In genomic region chr10:77820349-77820748, GRCh38 we compare ENCODE assay signal across 19 cellular contexts.
DNase-seq lines count a peak whose midpoint lies in the region; ATAC-seq and TF ChIP-seq lines count a peak whose summit lies in the region.
"Had no signal": no experiment of that assay in that cellular context is flagged by ENCODE, and none has a peak within 500 bp of the region (broad histone marks: within the 10 kb centered on the region; RNA-seq: fewer than 3 reads in every experiment).

No MANE protein-coding gene starts in this region.

- H3K27me3 ChIP-seq in GM23338 (ENCODE audit: insufficient read depth) (no peaks in the 10 kb centered on the region), mammary epithelial cell (ENCODE audit: insufficient read depth, low read length) (no peaks in the 10 kb centered on the region), mesenchymal stem cell (ENCODE audit: control insufficient read depth in 1 of 2, insufficient read depth in 1 of 2, low read length in 2 of 2) (no peaks in the 10 kb centered on the region)
- H3K27me3 ChIP-seq: brain microvascular endothelial cell had no signal

- H3K27me3 Mint-ChIP-seq in GM23338 (ENCODE audit: insufficient read depth, low read depth, poor library complexity) = peaks cover 7% of the 10 kb centered on the region
- H3K27me3 Mint-ChIP-seq: progenitor cell of endocrine pancreas; stimulated activated memory B cell treated with anti-CD40 and anti-IgM and Interleukin-4, amounts not matched to agents 10 μg/mL and 1 μg/mL and 100 μg/mL, for 72 hours; type B pancreatic cell had no signal

- intact Hi-C loops in mammary epithelial cell (cut with micrococcal nuclease) = no loop called here

- H3K27ac ChIP-seq in GM23338 (ENCODE audit: low read depth) = no peak overlapping the region
- H3K27ac ChIP-seq in mammary epithelial cell (ENCODE audit: insufficient read depth, low read depth, low read length) = peak overlapping the region; percentile 69
- H3K27ac ChIP-seq in mesenchymal stem cell (ENCODE audit: low read length, poor library complexity, severe bottlenecking) = peak overlapping the region; percentile 59
- H3K27ac ChIP-seq: brain microvascular endothelial cell, C4-2B had no signal

- H3K79me2 ChIP-seq in GM23338 (replicated peaks; ENCODE audit: insufficient read depth) = no peaks in the 10 kb centered on the region
- peaks cover 4% of the 10 kb centered on the region for H3K79me2 ChIP-seq in mammary epithelial cell (ENCODE audit: insufficient read depth, low read length)

- no peaks in the 10 kb centered on the region for H3K9me3 ChIP-seq in mammary epithelial cell (replicated peaks; ENCODE audit: insufficient read depth, low read length)
- H3K9me3 ChIP-seq in mesenchymal stem cell (ENCODE audit: control insufficient read depth, low read length) = no peaks in the 10 kb centered on the region
- H3K9me3 ChIP-seq: HAP-1 had no signal

- no peak overlapping the region for H3K14ac ChIP-seq in mesenchymal stem cell (ENCODE audit: low read length in 2 of 2)

- H3K9ac ChIP-seq in mammary epithelial cell (ENCODE audit: insufficient read depth, low read length) = peak overlapping the region; percentile 17
- H3K9ac ChIP-seq in mesenchymal stem cell (ENCODE audit: low read length) = no peak overlapping the region

- H3K4me1 ChIP-seq in GM23338 (ENCODE audit: insufficient read depth) = no peaks in the 10 kb centered on the region
- H3K4me1 ChIP-seq in mammary epithelial cell (ENCODE audit: insufficient read depth, low read length) = peaks cover 30% of the 10 kb centered on the region
- peaks cover 32% of the 10 kb centered on the region for H3K4me1 ChIP-seq in mesenchymal stem cell (ENCODE audit: control insufficient read depth, insufficient read depth, low read depth, low read length)
- H3K4me1 ChIP-seq: HAP-1 had no signal

- ATAC-seq in GM23338 = no peak
- no peak for ATAC-seq in HG03460 (IDR thresholded peaks at IDR 0.05; ENCODE audit: unreplicated experiment)
- no peak for ATAC-seq in HG02840 (IDR thresholded peaks at IDR 0.05; ENCODE audit: low FRiP score, unreplicated experiment)
- ATAC-seq in GM18907 (IDR thresholded peaks at IDR 0.05; ENCODE audit: unreplicated experiment) = no peak
- ATAC-seq: stimulated activated memory B cell treated with anti-CD40 and anti-IgM and Interleukin-4, amounts not matched to agents 10 μg/mL and 1 μg/mL and 100 μg/mL, for 72 hours had no signal

- no peak overlapping the region for H3K18ac ChIP-seq in mesenchymal stem cell (ENCODE audit: low read depth in 1 of 2, low read length in 2 of 2)

- CTCF ChIA-PET in mammary epithelial cell (lab: Charles Lee; ENCODE audit: low non-redundant PET) = interaction anchor here (0.6 to 1.4 kb wide), 2 partner anchors 17 to 26 kb away, joined by 4 to 13 read pairs; no protein-coding TSS in a partner anchor

- no peak overlapping the region for H4K8ac ChIP-seq in mesenchymal stem cell (ENCODE audit: low read length)

- H2BK12ac ChIP-seq in mesenchymal stem cell (ENCODE audit: low read length in 2 of 2) = no peak overlapping the region

- no peak overlapping the region for H4K91ac ChIP-seq in mesenchymal stem cell (ENCODE audit: low read length)

- H3K4me2 ChIP-seq in GM23338 = no peak overlapping the region
- peak overlapping the region; percentile 58 for H3K4me2 ChIP-seq in mammary epithelial cell (ENCODE audit: insufficient read depth, low read depth, low read length)
- H3K4me2 ChIP-seq in mesenchymal stem cell (ENCODE audit: low read length, poor library complexity, severe bottlenecking) = no peak overlapping the region
- H3K4me2 ChIP-seq: smooth muscle cell had no signal

- in situ Hi-C loops in mammary epithelial cell (cut with MboI; ENCODE audit: low sequenced_read_pairs in 2 of 2) = no loop called here

- no peaks in the 10 kb centered on the region; the same call in 2 of the 3 replicates for H3K4me1 Mint-ChIP-seq in GM23338
- H3K4me1 Mint-ChIP-seq: stimulated activated memory B cell treated with anti-CD40 and anti-IgM and Interleukin-4, amounts not matched to agents 10 μg/mL and 1 μg/mL and 100 μg/mL, for 72 hours had no signal

- no peak overlapping the region for H2BK15ac ChIP-seq in mesenchymal stem cell (ENCODE audit: low read depth, poor library complexity, severe bottlenecking)

- BruUV-seq in mammary epithelial cell (replicated peaks; lab: Mats Ljungman, UMichigan) = no TSS peak

- H3K9me3 Mint-ChIP-seq in GM23338 = no peaks in the 10 kb centered on the region; the same call in 2 of the 3 replicates
- H3K9me3 Mint-ChIP-seq: stimulated activated memory B cell treated with anti-CD40 and anti-IgM and Interleukin-4, amounts not matched to agents 10 μg/mL and 1 μg/mL and 100 μg/mL, for 72 hours; type B pancreatic cell had no signal

- H3K36me3 Mint-ChIP-seq in GM23338 (ENCODE audit: low read depth) = peaks cover 66% of the 10 kb centered on the region
- H3K36me3 Mint-ChIP-seq: stimulated activated memory B cell treated with anti-CD40 and anti-IgM and Interleukin-4, amounts not matched to agents 10 μg/mL and 1 μg/mL and 100 μg/mL, for 72 hours had no signal

- H4K20me1 ChIP-seq in GM23338 (replicated peaks; ENCODE audit: insufficient read depth) (no peaks in the 10 kb centered on the region), mammary epithelial cell (ENCODE audit: insufficient read depth, low read length) (no peaks in the 10 kb centered on the region)

- H2BK5ac ChIP-seq in mesenchymal stem cell (ENCODE audit: low read depth, low read length, poor library complexity, severe bottlenecking) = no peak overlapping the region

- 2% methylated on average over 9 of the region's 9 CpGs for WGBS in mammary epithelial cell (ENCODE audit: low coverage, missing lambda C conversion rate)
- WGBS in mesenchymal stem cell = 97% methylated on average over 9 of the region's 9 CpGs

- peak overlapping the region; percentile 73 for H3K27ac Mint-ChIP-seq in GM23338
- H3K27ac Mint-ChIP-seq: stimulated activated memory B cell treated with anti-CD40 and anti-IgM and Interleukin-4, amounts not matched to agents 10 μg/mL and 1 μg/mL and 100 μg/mL, for 72 hours; type B pancreatic cell had no signal

- H3K23ac ChIP-seq in mesenchymal stem cell (ENCODE audit: low read length in 2 of 2) = no peak overlapping the region

- H2BK120ac ChIP-seq in mesenchymal stem cell (ENCODE audit: low read depth, low read length) = no peak overlapping the region

- H3K4me3 Mint-ChIP-seq in GM23338 = no peak overlapping the region
- H3K4me3 Mint-ChIP-seq: stimulated activated memory B cell treated with anti-CD40 and anti-IgM and Interleukin-4, amounts not matched to agents 10 μg/mL and 1 μg/mL and 100 μg/mL, for 72 hours; type B pancreatic cell had no signal

- no peaks in the 10 kb centered on the region for H3K9me2 ChIP-seq in GM23338 (ENCODE audit: insufficient read depth)

- dilution Hi-C loops in mammary epithelial cell (cut with HindIII; ENCODE audit: low sequenced_read_pairs) = no loop called here

- 0 out of 2 replicates have a peak, but pooled peaks cover 5% of the 10 kb centered on the region for H3K36me3 ChIP-seq in GM23338 (ENCODE audit: insufficient read depth)
- H3K36me3 ChIP-seq in mammary epithelial cell (ENCODE audit: insufficient read depth, low read length) = peaks cover 30% of the 10 kb centered on the region
- H3K36me3 ChIP-seq in mesenchymal stem cell (ENCODE audit: control insufficient read depth in 1 of 2, insufficient read depth in 2 of 2, low read depth in 1 of 2, low read length in 2 of 2) = peaks cover 71 to 90% of the 10 kb centered on the region in 2 experiments

- H3K4ac ChIP-seq in mesenchymal stem cell (ENCODE audit: low read depth in 1 of 2, low read length in 2 of 2) = no peak overlapping the region

- peaks cover 8% of the 10 kb centered on the region for H3K79me1 ChIP-seq in mesenchymal stem cell (replicated peaks; ENCODE audit: low read length, poor library complexity, severe bottlenecking)

- peak overlapping the region; percentile 20 for H2AK5ac ChIP-seq in mesenchymal stem cell (ENCODE audit: low read length, severe bottlenecking)

- no peak overlapping the region for H2AFZ ChIP-seq in GM23338
- peak overlapping the region; percentile 68 for H2AFZ ChIP-seq in mammary epithelial cell (ENCODE audit: low read depth, low read length)
- H2AFZ ChIP-seq in mesenchymal stem cell (ENCODE audit: low read depth, low read length) = no peak overlapping the region

- no peak for TF ChIP-seq CTCF in GM23338 (conservative IDR thresholded peaks at IDR 0.05; ENCODE audit: low read depth in 2 of 2)
- TF ChIP-seq CTCF in mammary epithelial cell (conservative IDR thresholded peaks at IDR 0.05 in 1 of 2, IDR thresholded peaks at IDR 0.05 in 1 of 2; ENCODE audit: extremely low read depth in 1 of 2, insufficient read depth in 1 of 2, low read depth in 1 of 2, low read length in 2 of 2) = no peak

- H3K4me3 ChIP-seq in GM23338 (no peak overlapping the region), mammary epithelial cell (replicated peaks in 1 of 3; ENCODE audit: insufficient read depth in 1 of 3, low read depth in 2 of 3, low read length in 3 of 3) (no peak overlapping the region), mesenchymal stem cell (ENCODE audit: insufficient read depth in 1 of 2, low read depth in 1 of 2, low read length in 2 of 2) (no peak overlapping the region)
- H3K4me3 ChIP-seq in Jurkat, Clone E6-1 (ENCODE audit: low read length) = no peak overlapping the region
- H3K4me3 ChIP-seq: HAP-1, smooth muscle cell had no signal

- no peak for DNase-seq in GM23338 (ENCODE audit: low spot score)
- peak; percentile 14 for DNase-seq in Jurkat, Clone E6-1 (ENCODE audit: low read depth, low spot score)
- peak; percentile 88 for DNase-seq in mammary epithelial cell
- DNase-seq in mesenchymal stem cell = no peak
- DNase-seq: activated gamma-delta T cell treated with Interleukin-2 at 50 U/mL for 16 hours, brain microvascular endothelial cell, DMS79, NCI-H187 treated with DMSO at 0.1 percent for 48 hours, SIG-M5, T-helper 9 cell had no signal

- no peaks in the 10 kb centered on the region for H3F3A ChIP-seq in GM23338 (replicated peaks; ENCODE audit: low read depth)

TF ChIP-seq in GM23338, 12 proteins besides CTCF, POLR2A, EP300 and RAD21:
- TF ChIP-seq STAT1 (IDR thresholded peaks at IDR 0.05; ENCODE audit: unreplicated experiment) (no peak), EZH2 (IDR thresholded peaks at IDR 0.05; ENCODE audit: low read depth, unreplicated experiment) (no peak), JUNB (IDR thresholded peaks at IDR 0.05; ENCODE audit: unreplicated experiment) (no peak)

Comparison
In these comparisons a context has a peak if more than half of its experiments do, and no peak if none do; other contexts are left out.
1. DNase-seq: peak in Jurkat, Clone E6-1 (single experiment) and mammary epithelial cell (single experiment); none in GM23338 (single experiment) and mesenchymal stem cell (single experiment).